ENCODE assay signal across 10 cellular contexts in genomic region chr12:27012239-27012981, GRCh38. TPM values are rescaled to one million over a fixed set of nuclear protein-coding genes. Genes with fewer than 3 reads are reported as not detected.
DNase-seq lines count a peak whose midpoint lies in the region; ATAC-seq and TF ChIP-seq lines count a peak whose summit lies in the region.
"Had no signal": no experiment of that assay in that cellular context is flagged by ENCODE, and none has a peak within 500 bp of the region (broad histone marks: within the 10 kb centered on the region; RNA-seq: fewer than 3 reads in every experiment).

No MANE protein-coding gene starts in this region.

- H3K36me3 ChIP-seq in OCI-LY7 (ENCODE audit: insufficient read depth, low read length) (no peaks in the 10 kb centered on the region), esophagus muscularis mucosa (no peaks in the 10 kb centered on the region)
- H3K36me3 ChIP-seq: BE2C had no signal

- H3K27me3 ChIP-seq in esophagus muscularis mucosa = no peaks in the 10 kb centered on the region
- H3K27me3 ChIP-seq: BE2C had no signal

- peak overlapping the region; percentile 97 for H3K4me2 ChIP-seq in OCI-LY7 (ENCODE audit: low read length)

- no peaks in the 10 kb centered on the region for H3K9me3 ChIP-seq in OCI-LY7 (ENCODE audit: low read length)
- H3K9me3 ChIP-seq in esophagus muscularis mucosa = no peaks in the 10 kb centered on the region
- H3K9me3 ChIP-seq: BE2C had no signal

- TF ChIP-seq CTCF in OCI-LY7 (conservative IDR thresholded peaks at IDR 0.05; ENCODE audit: low read length) (no peak), esophagus muscularis mucosa (IDR thresholded peaks at IDR 0.05) (no peak)

- peak overlapping the region; percentile 93 for H3K4me3 ChIP-seq in OCI-LY7 (ENCODE audit: low read depth, low read length, poor library complexity, severe bottlenecking)
- peak overlapping the region in 1 of 4 donors; percentile 1 for H3K4me3 ChIP-seq in esophagus muscularis mucosa

- no TSS peak for BruUV-seq in OCI-LY7 (replicated peaks; lab: Mats Ljungman, UMichigan)

- H3K27ac Mint-ChIP-seq in activated CD4-positive, alpha-beta T cell treated with anti-CD3 and anti-CD28 coated beads for 36 hours = no peak overlapping the region
- H3K27ac Mint-ChIP-seq in stimulated activated naive CD8-positive, alpha-beta T cell treated with anti-CD3 and anti-CD28 coated beads, Interleukin-15, amount 100 ng/mL, for 72 hours = peak overlapping the region; percentile 12 to 72

- peaks cover 73% of the 10 kb centered on the region for H3K4me1 ChIP-seq in OCI-LY7 (ENCODE audit: insufficient read depth, low read length, poor library complexity, severe bottlenecking)
- peaks cover 18 to 61% (median 46%) of the 10 kb centered on the region in 4 donors for H3K4me1 ChIP-seq in esophagus muscularis mucosa

- intact Hi-C loops in activated CD4-positive, alpha-beta T cell treated with anti-CD3 and anti-CD28 coated beads for 36 hours (cut with DNase I, micrococcal nuclease) = loop anchor here (5.0 to 10.0 kb wide), 3 partner anchors 692 to 890 kb away; partner anchors contain the start of gene MRPS35 (in 1 of the 2)
- intact Hi-C loops in OCI-LY7 (cut with micrococcal nuclease; ENCODE audit: unreplicated experiment) (loop anchor here (5.0 to 10.0 kb wide), 4 partner anchors 278 to 915 kb away; no protein-coding TSS in a partner anchor), esophagus muscularis mucosa (cut with DNase I) (loop anchor here (5.0 to 10.0 kb wide), 3 partner anchors 75 to 295 kb away; partner anchors contain the start of genes FGFR1OP2 and INTS13)

- peaks cover 51% of the 10 kb centered on the region; the same call in 1 of the 2 replicates for H3K79me2 ChIP-seq in OCI-LY7 (ENCODE audit: insufficient read depth, low read depth, low read length)

- peaks cover 51% of the 10 kb centered on the region for H3K4me1 Mint-ChIP-seq in activated CD4-positive, alpha-beta T cell treated with anti-CD3 and anti-CD28 coated beads for 36 hours
- peaks cover 60% of the 10 kb centered on the region for H3K4me1 Mint-ChIP-seq in stimulated activated naive CD8-positive, alpha-beta T cell treated with anti-CD3 and anti-CD28 coated beads, Interleukin-15, amount 100 ng/mL, for 72 hours

- H2AFZ ChIP-seq in OCI-LY7 (ENCODE audit: low read length) = no peak overlapping the region

- POLR2A ChIA-PET in activated CD4-positive, alpha-beta T cell treated with anti-CD3 and anti-CD28 coated beads for 36 hours (lab: Charles Lee) = no interaction called here
- POLR2A ChIA-PET in OCI-LY7 (lab: Charles Lee) = interaction anchor here (0.6 to 3.0 kb wide), 13 partner anchors 10 to 1688 kb away, joined by 3 to 18 read pairs (median 3); partner anchors contain the start of gene FGFR1OP2

- no peaks in the 10 kb centered on the region for H3K9me2 ChIP-seq in OCI-LY7 (ENCODE audit: insufficient read depth, low read length)

- no peak for TF ChIP-seq POLR2A in esophagus muscularis mucosa (IDR thresholded peaks at IDR 0.05; ENCODE audit: low read depth)

- CTCF ChIA-PET in activated CD4-positive, alpha-beta T cell treated with anti-CD3 and anti-CD28 coated beads for 36 hours (lab: Charles Lee) = interaction anchor here (0.5 to 11.5 kb wide), 9 partner anchors 9 to 324 kb away, joined by 3 to 152 read pairs (median 4); partner anchors contain the start of genes FGFR1OP2 and MED21
- CTCF ChIA-PET in OCI-LY7 (lab: Charles Lee; ENCODE audit: unreplicated experiment) = interaction anchor here (0.9 to 1.0 kb wide), 2 partner anchors 8 to 178 kb away, joined by 3 read pairs; no protein-coding TSS in a partner anchor

- no peaks in the 10 kb centered on the region for H4K20me1 ChIP-seq in OCI-LY7 (ENCODE audit: insufficient read depth, low read length)

- ATAC-seq in activated CD4-positive, alpha-beta T cell treated with anti-CD3 and anti-CD28 coated beads for 36 hours = no peak
- no peak for ATAC-seq in stimulated activated naive CD8-positive, alpha-beta T cell treated with anti-CD3 and anti-CD28 coated beads, Interleukin-15, amount 100 ng/mL, for 72 hours
- ATAC-seq in GM18909 (IDR thresholded peaks at IDR 0.05; ENCODE audit: poor library complexity, unreplicated experiment) = no peak

- 84% methylated on average over 14 of the region's 14 CpGs for WGBS in esophagus muscularis mucosa

- TF ChIP-seq EP300 in esophagus muscularis mucosa (IDR thresholded peaks at IDR 0.05) = no peak

- no peaks in the 10 kb centered on the region for H3K27me3 Mint-ChIP-seq in activated CD4-positive, alpha-beta T cell treated with anti-CD3 and anti-CD28 coated beads for 36 hours
- H3K27me3 Mint-ChIP-seq in stimulated activated naive CD8-positive, alpha-beta T cell treated with anti-CD3 and anti-CD28 coated beads, Interleukin-15, amount 100 ng/mL, for 72 hours = no peaks in the 10 kb centered on the region

- no peak for DNase-seq in activated CD4-positive, alpha-beta T cell treated with anti-CD3 and anti-CD28 coated beads for 36 hours
- no peak for DNase-seq in activated CD4-positive, alpha-beta T cell treated with anti-CD3 and anti-CD28 coated beads for 1 hour
- no peak for DNase-seq in OCI-LY7 (ENCODE audit: low spot score)
- peak; percentile 34 for DNase-seq in esophagus muscularis mucosa (ENCODE audit: extremely low spot score)
- DNase-seq in stimulated activated naive CD8-positive, alpha-beta T cell treated with anti-CD3 and anti-CD28 coated beads, Interleukin-15, amount 100 ng/mL, for 72 hours = no peak
- no peak for DNase-seq in NOMO-1 treated with dmso at 0.1 percent for 144 hours (lab: John Stamatoyannopoulos, UW; ENCODE audit: unreplicated experiment)
- DNase-seq in 8988T = no peak
- DNase-seq: BE2C, SIG-M5 had no signal

- no peaks in the 10 kb centered on the region for H3K9me3 Mint-ChIP-seq in activated CD4-positive, alpha-beta T cell treated with anti-CD3 and anti-CD28 coated beads for 36 hours (ENCODE audit: low read depth)
- H3K9me3 Mint-ChIP-seq in stimulated activated naive CD8-positive, alpha-beta T cell treated with anti-CD3 and anti-CD28 coated beads, Interleukin-15, amount 100 ng/mL, for 72 hours = no peaks in the 10 kb centered on the region

- peak overlapping the region; percentile 86 for H3K4me3 Mint-ChIP-seq in activated CD4-positive, alpha-beta T cell treated with anti-CD3 and anti-CD28 coated beads for 36 hours
- peak overlapping the region; percentile 91 to 92 for H3K4me3 Mint-ChIP-seq in stimulated activated naive CD8-positive, alpha-beta T cell treated with anti-CD3 and anti-CD28 coated beads, Interleukin-15, amount 100 ng/mL, for 72 hours

- peaks cover 10% of the 10 kb centered on the region for H3K36me3 Mint-ChIP-seq in activated CD4-positive, alpha-beta T cell treated with anti-CD3 and anti-CD28 coated beads for 36 hours (ENCODE audit: low read depth)

- H3K27ac ChIP-seq in OCI-LY7 (ENCODE audit: low read depth, low read length, poor library complexity, severe bottlenecking) = no peak overlapping the region
- H3K27ac ChIP-seq in esophagus muscularis mucosa (replicated peaks in 1 of 4) = peak overlapping the region; percentile 86 to 92 (median 88)

RNA-seq across cellular contexts. Expression of gene TM7SF3, which starts 1.8 kb away (rescaled TPM):
- total RNA-seq in activated CD4-positive, alpha-beta T cell treated with anti-CD3 and anti-CD28 coated beads for 36 hours = 10 to 100 TPM; 29.4 to 34.0 TPM
- total RNA-seq in OCI-LY7 (2014; rRNA removed; shearing (Covaris generic)) = 38.2 and 48.3 TPM in 2 replicates
- total RNA-seq in OCI-LY7 (2022) (47.1 and 50.2 TPM in 2 replicates), esophagus muscularis mucosa (10 to 100 TPM; 31.8 to 50.7 (median 40.5) TPM)

RNA-seq across cellular contexts. Expression of gene MED21, which starts 9.9 kb away (rescaled TPM):
- 10 to 100 TPM; 25.1 to 33.3 TPM for total RNA-seq in activated CD4-positive, alpha-beta T cell treated with anti-CD3 and anti-CD28 coated beads for 36 hours
- total RNA-seq in OCI-LY7 (2014; rRNA removed; shearing (Covaris generic)) = 34.1 and 39.5 TPM in 2 replicates
- total RNA-seq in OCI-LY7 (2022) (40.3 and 42.9 TPM in 2 replicates), esophagus muscularis mucosa (10 to 100 TPM; 43.0 to 58.6 (median 51.9) TPM)
